In genomic region chr13:109204657-109205056, GRCh38 we compare ENCODE assay signal across 38 cellular contexts.
"Had no signal": no experiment of that assay in that cellular context is flagged by ENCODE, and none has a peak within 500 bp of the region (broad histone marks: within the 10 kb centered on the region; RNA-seq: fewer than 3 reads in every experiment).

No MANE protein-coding gene starts in this region.

- H3K9me3 ChIP-seq: adrenal gland, ascending aorta, esophagus squamous epithelium, heart right ventricle, neutrophil, pancreas, prostate gland, testis, vagina had no signal

- H3K4me3 Mint-ChIP-seq: activated CD4-positive, alpha-beta memory T cell treated with anti-CD3 and anti-CD28 coated beads for 36 hours; activated naive CD4-positive, alpha-beta T cell treated with anti-CD3 and anti-CD28 coated beads for 36 hours; activated naive CD8-positive, alpha-beta T cell treated with anti-CD3 and anti-CD28 coated beads for 36 hours; activated T-helper 1 cell treated with anti-CD3 and anti-CD28 coated beads, Interleukin-12 subunit alpha, Interleukin-12 subunit beta, Interleukin-2, Interleukin-4 antibody, amounts not matched to agents 30 ng/mL and 10 ng/mL and 1 ng/mL, durations not matched to agents 14 hours and 24 hours and 36 hours; brain; endodermal cell; nephron; T-helper 1 cell treated with Interleukin-12 subunit alpha and Interleukin-12 subunit beta and Interleukin-4 antibody, amounts not matched to agents 30 μg/mL and 1 μg/mL, for 36 hours had no signal

- H3K27ac Mint-ChIP-seq: activated CD4-positive, alpha-beta memory T cell treated with anti-CD3 and anti-CD28 coated beads for 36 hours; activated naive CD4-positive, alpha-beta T cell treated with anti-CD3 and anti-CD28 coated beads for 36 hours; activated naive CD8-positive, alpha-beta T cell treated with anti-CD3 and anti-CD28 coated beads for 36 hours; activated T-helper 1 cell treated with anti-CD3 and anti-CD28 coated beads, Interleukin-12 subunit alpha, Interleukin-12 subunit beta, Interleukin-2, Interleukin-4 antibody, amounts not matched to agents 30 ng/mL and 10 ng/mL and 1 ng/mL, durations not matched to agents 14 hours and 24 hours and 36 hours; endodermal cell; T-helper 1 cell treated with Interleukin-12 subunit alpha and Interleukin-12 subunit beta and Interleukin-4 antibody, amounts not matched to agents 30 μg/mL and 1 μg/mL, for 36 hours had no signal

- H3K4me3 ChIP-seq: adrenal gland, ascending aorta, esophagus squamous epithelium, heart right ventricle, pancreas, prostate gland, skin epidermis, testis, vagina had no signal

- ATAC-seq: activated CD4-positive, CD25-positive, alpha-beta regulatory T cell treated with anti-CD3 and anti-CD28 coated beads, Interleukin-2, amount 50 U/mL, for 24 hours; heart right ventricle; left lobe of liver; pancreas; sciatic nerve; stimulated activated naive CD8-positive, alpha-beta T cell treated with anti-CD3 and anti-CD28 coated beads, Interleukin-15, Interleukin-2, amounts not matched to agents 100 U/mL and 50 U/mL, for 24 hours had no signal

- H3K36me3 ChIP-seq: adrenal gland, ascending aorta, esophagus squamous epithelium, heart right ventricle, neutrophil, pancreas, prostate gland, vagina, WERI-Rb-1 had no signal

- H3K27me3 ChIP-seq: adrenal gland, ascending aorta, esophagus squamous epithelium, heart right ventricle, neutrophil, pancreas, testis, vagina had no signal

- H3K9me3 Mint-ChIP-seq: activated CD4-positive, alpha-beta memory T cell treated with anti-CD3 and anti-CD28 coated beads for 36 hours; activated naive CD4-positive, alpha-beta T cell treated with anti-CD3 and anti-CD28 coated beads for 36 hours; activated naive CD8-positive, alpha-beta T cell treated with anti-CD3 and anti-CD28 coated beads for 36 hours; activated T-helper 1 cell treated with anti-CD3 and anti-CD28 coated beads, Interleukin-12 subunit alpha, Interleukin-12 subunit beta, Interleukin-2, Interleukin-4 antibody, amounts not matched to agents 30 ng/mL and 10 ng/mL and 1 ng/mL, durations not matched to agents 14 hours and 24 hours and 36 hours; brain; endodermal cell; nephron; T-helper 1 cell treated with Interleukin-12 subunit alpha and Interleukin-12 subunit beta and Interleukin-4 antibody, amounts not matched to agents 30 μg/mL and 1 μg/mL, for 36 hours had no signal

- H3K4me1 Mint-ChIP-seq: activated naive CD8-positive, alpha-beta T cell treated with anti-CD3 and anti-CD28 coated beads for 36 hours; nephron had no signal

- DNase-seq: activated CD4-positive, alpha-beta memory T cell treated with anti-CD3 and anti-CD28 coated beads for 36 hours; activated CD4-positive, alpha-beta T cell treated with anti-CD3 and anti-CD28 coated beads for 48 hours; activated CD8-positive, alpha-beta memory T cell treated with anti-CD3 and anti-CD28 coated beads, Interleukin-2, amount 50 U/mL, for 4 hours; activated effector memory CD4-positive, alpha-beta T cell treated with anti-CD3 and anti-CD28 coated beads, Interleukin-2, amount 50 U/mL, for 16 hours; activated naive CD4-positive, alpha-beta T cell treated with anti-CD3 and anti-CD28 coated beads for 36 hours; activated naive CD8-positive, alpha-beta T cell treated with anti-CD3 and anti-CD28 coated beads for 36 hours; activated T-cell treated with anti-CD3 and anti-CD28 coated beads, Interleukin-2, amount 50 U/mL, for 1 hour; adrenal gland; cortex of kidney; endodermal cell; esophagus squamous epithelium; foreskin melanocyte; heart right ventricle; kidney glomerular epithelial cell; mammary epithelial cell; pancreas; retina; stimulated activated CD4-positive, alpha-beta T cell treated with anti-CD3 and anti-CD28 coated beads, Interleukin-12 subunit alpha, Interleukin-12 subunit beta, amount 100 ng/mL, for 4 hours; stimulated activated CD4-positive, alpha-beta T cell treated with anti-CD3 and anti-CD28 coated beads, Interleukin-4, amount 100 ng/mL, for 1 hour; stimulated activated naive CD8-positive, alpha-beta T cell treated with anti-CD3 and anti-CD28 coated beads, Interleukin-15, Interleukin-2, amounts not matched to agents 100 U/mL and 50 U/mL, for 24 hours; T-helper 9 cell; testis; trophoblast cell; WERI-Rb-1 had no signal

- H3K36me3 Mint-ChIP-seq: activated CD4-positive, alpha-beta memory T cell treated with anti-CD3 and anti-CD28 coated beads for 36 hours; activated naive CD8-positive, alpha-beta T cell treated with anti-CD3 and anti-CD28 coated beads for 36 hours; brain had no signal

- H3K27ac ChIP-seq: adrenal gland, ascending aorta, epithelial cell of prostate, esophagus squamous epithelium, heart right ventricle, neutrophil, pancreas, prostate gland, skin epidermis, testis, vagina, WERI-Rb-1 had no signal

- H3K27me3 Mint-ChIP-seq: activated CD4-positive, alpha-beta memory T cell treated with anti-CD3 and anti-CD28 coated beads for 36 hours; brain had no signal

- FAIRE-seq: pancreas, TTC549 had no signal

- H3K4me1 ChIP-seq: adrenal gland, ascending aorta, esophagus squamous epithelium, heart right ventricle, pancreas, prostate gland, testis, vagina had no signal
